Comparison of ENCODE assay signal across 12 cellular contexts in genomic region chr5:126138475-126139005, GRCh38.
DNase-seq lines count a peak whose midpoint lies in the region; ATAC-seq, FAIRE-seq and TF ChIP-seq lines count a peak whose summit lies in the region.
"Had no signal": no experiment of that assay in that cellular context is flagged by ENCODE, and none has a peak within 500 bp of the region (broad histone marks: within the 10 kb centered on the region; RNA-seq: fewer than 3 reads in every experiment).

No MANE protein-coding gene starts in this region.

- H3K4me1 ChIP-seq in astrocyte (ENCODE audit: insufficient read depth, low read length) = peaks cover 15% of the 10 kb centered on the region
- no peaks in the 10 kb centered on the region for H3K4me1 ChIP-seq in left lung

- intact Hi-C loops in Calu3 (cut with micrococcal nuclease; ENCODE audit: unreplicated experiment) (no loop called here), left lung (cut with DNase I) (no loop called here)

- H3K27ac ChIP-seq in astrocyte (ENCODE audit: low read depth, low read length) = no peak overlapping the region
- no peak overlapping the region for H3K27ac ChIP-seq in left lung

- CTCF ChIA-PET in Calu3 (lab: Charles Lee) = no interaction called here

- FAIRE-seq in astrocyte (lab: Jason Lieb, UNC) = peak; percentile 69

- H3K9me3 Mint-ChIP-seq in Calu3 (ENCODE audit: low read depth, unreplicated experiment) (no peaks in the 10 kb centered on the region), astrocyte (ENCODE audit: unreplicated experiment) (no peaks in the 10 kb centered on the region)
- H3K9me3 Mint-ChIP-seq: memory B cell had no signal

- ATAC-seq in left lung = peak; percentile 24
- no peak for ATAC-seq in GM21576 (IDR thresholded peaks at IDR 0.05; ENCODE audit: unreplicated experiment)
- ATAC-seq: stimulated activated naive B cell treated with anti-CD40 and anti-IgM and Interleukin-4, amounts not matched to agents 10 μg/mL and 1 μg/mL and 100 μg/mL, for 72 hours had no signal

- no peaks in the 10 kb centered on the region for H3K9me3 ChIP-seq in astrocyte (ENCODE audit: insufficient read depth, low read depth, low read length)
- peaks cover 0 to 4% of the 10 kb centered on the region in 2 donors for H3K9me3 ChIP-seq in left lung

- peaks cover 9% of the 10 kb centered on the region for H3K4me1 Mint-ChIP-seq in Calu3 (ENCODE audit: low read depth, unreplicated experiment)
- H3K4me1 Mint-ChIP-seq in astrocyte (ENCODE audit: low read depth, unreplicated experiment) = peaks cover 27% of the 10 kb centered on the region
- H3K4me1 Mint-ChIP-seq: memory B cell; stimulated activated naive B cell treated with anti-CD40 and anti-IgM and Interleukin-4, amounts not matched to agents 10 μg/mL and 1 μg/mL and 100 μg/mL, for 72 hours had no signal

- H3K27ac Mint-ChIP-seq in Calu3 (ENCODE audit: unreplicated experiment) = no peak overlapping the region
- H3K27ac Mint-ChIP-seq in astrocyte (ENCODE audit: unreplicated experiment) = peak overlapping the region; percentile 88
- H3K27ac Mint-ChIP-seq: memory B cell; stimulated activated naive B cell treated with anti-CD40 and anti-IgM and Interleukin-4, amounts not matched to agents 10 μg/mL and 1 μg/mL and 100 μg/mL, for 72 hours had no signal

- H3K36me3 Mint-ChIP-seq in Calu3 (ENCODE audit: insufficient read depth, unreplicated experiment) (no peaks in the 10 kb centered on the region), astrocyte (ENCODE audit: low read depth, unreplicated experiment) (no peaks in the 10 kb centered on the region)
- H3K36me3 Mint-ChIP-seq: memory B cell; stimulated activated naive B cell treated with anti-CD40 and anti-IgM and Interleukin-4, amounts not matched to agents 10 μg/mL and 1 μg/mL and 100 μg/mL, for 72 hours had no signal

- BruUV-seq in Calu3 (replicated peaks; lab: Mats Ljungman, UMichigan) = no TSS peak

- H3K27me3 ChIP-seq in astrocyte (ENCODE audit: insufficient read depth, low read length) (no peaks in the 10 kb centered on the region), left lung (no peaks in the 10 kb centered on the region)

- H3K4me3 ChIP-seq in astrocyte (ENCODE audit: insufficient read depth, low read depth, low read length) (no peak overlapping the region), left lung (no peak overlapping the region)

- peak overlapping the region; percentile 9 for H3K4me2 ChIP-seq in astrocyte (ENCODE audit: low read length)

- no peak overlapping the region for H3K9ac ChIP-seq in astrocyte (ENCODE audit: low read length)

- H3K36me3 ChIP-seq in astrocyte (ENCODE audit: insufficient read depth, low read length) (no peaks in the 10 kb centered on the region), left lung (no peaks in the 10 kb centered on the region)

- peak; percentile 6 for DNase-seq in Calu3
- DNase-seq in LHCN-M2 (ENCODE audit: low read depth) = peak; percentile 84
- peak; percentile 62 for DNase-seq in astrocyte (ENCODE audit: low read depth)
- no peak for DNase-seq in left lung
- DNase-seq in activated CD4-positive, alpha-beta T cell treated with anti-CD3 and anti-CD28 coated beads for 1 hour = no peak
- DNase-seq in HuH-7 (ENCODE audit: low spot score) = no peak
- DNase-seq in DMS79 (lab: John Stamatoyannopoulos, UW) = no peak
- DNase-seq: activated CD4-positive, CD25-positive, alpha-beta regulatory T cell treated with anti-CD3 and anti-CD28 coated beads, Interleukin-2, amount 50 U/mL, for 72 hours; activated naive CD4-positive, alpha-beta T cell; stimulated activated naive B cell treated with anti-CD40 and anti-IgM and Interleukin-4, amounts not matched to agents 10 μg/mL and 1 μg/mL and 100 μg/mL, for 72 hours had no signal

- H2AFZ ChIP-seq in astrocyte (ENCODE audit: low read depth, low read length) = no peak overlapping the region

- TF ChIP-seq CTCF in Calu3 (IDR thresholded peaks at IDR 0.05; ENCODE audit: unreplicated experiment) (no peak), astrocyte (IDR thresholded peaks at IDR 0.05; ENCODE audit: insufficient read depth, low read depth, low read length) (no peak), left lung (IDR thresholded peaks at IDR 0.05) (no peak)

- H3K4me3 Mint-ChIP-seq in Calu3 (ENCODE audit: low read depth, unreplicated experiment) (no peak overlapping the region), astrocyte (ENCODE audit: unreplicated experiment) (no peak overlapping the region)
- H3K4me3 Mint-ChIP-seq: memory B cell; stimulated activated naive B cell treated with anti-CD40 and anti-IgM and Interleukin-4, amounts not matched to agents 10 μg/mL and 1 μg/mL and 100 μg/mL, for 72 hours had no signal

- no peaks in the 10 kb centered on the region for H3K79me2 ChIP-seq in astrocyte (ENCODE audit: insufficient read depth, low read length)

- no peaks in the 10 kb centered on the region for H4K20me1 ChIP-seq in astrocyte (ENCODE audit: insufficient read depth, low read length)

- no peaks in the 10 kb centered on the region for H3K27me3 Mint-ChIP-seq in Calu3 (ENCODE audit: unreplicated experiment)
- no peaks in the 10 kb centered on the region for H3K27me3 Mint-ChIP-seq in astrocyte (ENCODE audit: low read depth, unreplicated experiment)
- H3K27me3 Mint-ChIP-seq: memory B cell had no signal

Comparison
In these comparisons a context has a peak if more than half of its experiments do, and no peak if none do; other contexts are left out.
1. DNase-seq: peak in Calu3 (single experiment), LHCN-M2 (single experiment) and astrocyte (single experiment); none in left lung (0 of 2), activated CD4-positive, alpha-beta T cell treated with anti-CD3 and anti-CD28 coated beads for 1 hour (single experiment), HuH-7 (single experiment) and DMS79 (single experiment).